9 cellular contexts compared by ENCODE assay signal in genomic region chr9:7756088-7756487, GRCh38. TPM values are rescaled to one million over a fixed set of nuclear protein-coding genes. Genes with fewer than 3 reads are reported as not detected.
DNase-seq lines count a peak whose midpoint lies in the region; ATAC-seq lines count a peak whose summit lies in the region.
"Had no signal": no experiment of that assay in that cellular context is flagged by ENCODE, and none has a peak within 500 bp of the region (broad histone marks: within the 10 kb centered on the region; RNA-seq: fewer than 3 reads in every experiment).

No MANE protein-coding gene starts in this region.

- H3K27me3 Mint-ChIP-seq in activated T-cell treated with anti-CD3 and anti-CD28 coated beads, Interleukin-2, amount 50 U/mL, for 4 hours (ENCODE audit: low read depth) = no peaks in the 10 kb centered on the region
- H3K27me3 Mint-ChIP-seq in T-cell = no peaks in the 10 kb centered on the region
- H3K27me3 Mint-ChIP-seq in stimulated activated naive B cell treated with anti-CD40 and anti-IgM and Interleukin-4, amounts not matched to agents 10 μg/mL and 1 μg/mL and 100 μg/mL, for 72 hours = no peaks in the 10 kb centered on the region

- POLR2A ChIA-PET in T-cell (lab: Charles Lee) = no interaction called here

- peak; percentile 97 to 99 for ATAC-seq in activated T-cell treated with anti-CD3 and anti-CD28 coated beads, Interleukin-2, amount 50 U/mL, for 4 hours
- ATAC-seq in HG02870 (IDR thresholded peaks at IDR 0.05; ENCODE audit: unreplicated experiment) (peak; percentile 99), T-cell (replicated peaks in 1 of 4) (peak; percentile 50 to 87 (median 70))
- ATAC-seq in stimulated activated naive B cell treated with anti-CD40 and anti-IgM and Interleukin-4, amounts not matched to agents 10 μg/mL and 1 μg/mL and 100 μg/mL, for 72 hours (replicated peaks) = peak; percentile 95 to 99

- H3K4me1 Mint-ChIP-seq in activated T-cell treated with anti-CD3 and anti-CD28 coated beads, Interleukin-2, amount 50 U/mL, for 4 hours (ENCODE audit: low read depth) = peaks cover 17% of the 10 kb centered on the region
- peaks cover 5 to 14% (median 9%) of the 10 kb centered on the region in 3 donors for H3K4me1 Mint-ChIP-seq in T-cell
- peaks cover 8 to 10% of the 10 kb centered on the region in 2 donors for H3K4me1 Mint-ChIP-seq in stimulated activated naive B cell treated with anti-CD40 and anti-IgM and Interleukin-4, amounts not matched to agents 10 μg/mL and 1 μg/mL and 100 μg/mL, for 72 hours

- no peaks in the 10 kb centered on the region for H3K9me3 Mint-ChIP-seq in activated T-cell treated with anti-CD3 and anti-CD28 coated beads, Interleukin-2, amount 50 U/mL, for 4 hours
- H3K9me3 Mint-ChIP-seq in T-cell = no peaks in the 10 kb centered on the region
- H3K9me3 Mint-ChIP-seq in stimulated activated naive B cell treated with anti-CD40 and anti-IgM and Interleukin-4, amounts not matched to agents 10 μg/mL and 1 μg/mL and 100 μg/mL, for 72 hours = no peaks in the 10 kb centered on the region

- DNase-seq in activated T-cell treated with anti-CD3 and anti-CD28 coated beads, Interleukin-2, amount 50 U/mL, for 4 hours = no peak
- DNase-seq in activated T-cell treated with anti-CD3 and anti-CD28 coated beads for 4 hours (no peak), T-cell (no peak), iPS-NIHi11 (ENCODE audit: low spot score) (no peak), AML-193 (lab: John Stamatoyannopoulos, UW) (no peak), NCI-H1105 treated with DMSO at 0.1 percent for 48 hours (lab: John Stamatoyannopoulos, UW) (no peak)
- peak; percentile 7 for DNase-seq in stimulated activated naive B cell treated with anti-CD40 and anti-IgM and Interleukin-4, amounts not matched to agents 10 μg/mL and 1 μg/mL and 100 μg/mL, for 72 hours
- DNase-seq: aorta had no signal

- H3K27ac Mint-ChIP-seq in T-cell = peak overlapping the region in 1 of 2 donors; percentile 79
- H3K27ac Mint-ChIP-seq in stimulated activated naive B cell treated with anti-CD40 and anti-IgM and Interleukin-4, amounts not matched to agents 10 μg/mL and 1 μg/mL and 100 μg/mL, for 72 hours = peak overlapping the region; percentile 71

- H3K4me3 Mint-ChIP-seq in activated T-cell treated with anti-CD3 and anti-CD28 coated beads, Interleukin-2, amount 50 U/mL, for 4 hours = no peak overlapping the region
- H3K4me3 Mint-ChIP-seq in T-cell = no peak overlapping the region
- H3K4me3 Mint-ChIP-seq in stimulated activated naive B cell treated with anti-CD40 and anti-IgM and Interleukin-4, amounts not matched to agents 10 μg/mL and 1 μg/mL and 100 μg/mL, for 72 hours = no peak overlapping the region

- CTCF ChIA-PET in T-cell (lab: Charles Lee) = no interaction called here

- H3K36me3 Mint-ChIP-seq in activated T-cell treated with anti-CD3 and anti-CD28 coated beads, Interleukin-2, amount 50 U/mL, for 4 hours (ENCODE audit: insufficient read depth) = no peaks in the 10 kb centered on the region
- H3K36me3 Mint-ChIP-seq in T-cell = no peaks in the 10 kb centered on the region
- no peaks in the 10 kb centered on the region for H3K36me3 Mint-ChIP-seq in stimulated activated naive B cell treated with anti-CD40 and anti-IgM and Interleukin-4, amounts not matched to agents 10 μg/mL and 1 μg/mL and 100 μg/mL, for 72 hours

RNA-seq across cellular contexts. Expression of gene DMAC1, which starts 43.5 kb away (rescaled TPM):
- 10 to 100 TPM; 31.2 to 32.6 (median 31.2) TPM for total RNA-seq in activated T-cell treated with anti-CD3 and anti-CD28 coated beads, Interleukin-2, amount 50 U/mL, for 4 hours
- total RNA-seq in T-cell = 10 to 100 TPM; 19.7 to 39.2 (median 28.2) TPM
